Comparison of ENCODE assay signal across 11 cellular contexts in genomic region chr11:115408036-115408911, GRCh38.
DNase-seq lines count a peak whose midpoint lies in the region; ATAC-seq and TF ChIP-seq lines count a peak whose summit lies in the region.
"Had no signal": no experiment of that assay in that cellular context is flagged by ENCODE, and none has a peak within 500 bp of the region (broad histone marks: within the 10 kb centered on the region; RNA-seq: fewer than 3 reads in every experiment).

No MANE protein-coding gene starts in this region.

- H3K36me3 Mint-ChIP-seq in mesothelial cell of epicardium = no peaks in the 10 kb centered on the region
- H3K36me3 Mint-ChIP-seq: memory B cell had no signal

- TF ChIP-seq POLR2A in IMR-90 (IDR thresholded peaks at IDR 0.05; ENCODE audit: low read depth, low read length) = no peak

- POLR2A ChIA-PET in IMR-90 (lab: Charles Lee; ENCODE audit: unreplicated experiment) = no interaction called here

- H3K9me3 Mint-ChIP-seq in mesothelial cell of epicardium = no peaks in the 10 kb centered on the region
- H3K9me3 Mint-ChIP-seq: memory B cell; stimulated activated naive CD8-positive, alpha-beta T cell treated with anti-CD3 and anti-CD28 coated beads, Interleukin-15, Interleukin-2, amounts not matched to agents 100 ng/mL and 50 ng/mL, for 24 hours had no signal

- no peak overlapping the region for H2BK120ac ChIP-seq in IMR-90 (ENCODE audit: low read depth, low read length)

- peaks cover 33% of the 10 kb centered on the region for H3K4me1 Mint-ChIP-seq in mesothelial cell of epicardium
- H3K4me1 Mint-ChIP-seq: memory B cell had no signal

- H4K20me1 ChIP-seq in IMR-90 (ENCODE audit: insufficient read depth, low read length) = peaks cover 6% of the 10 kb centered on the region

- dilution Hi-C loops in IMR-90 (cut with HindIII; ENCODE audit: low sequenced_read_pairs, unreplicated experiment) = no loop called here

- no peak overlapping the region for H3K4me3 Mint-ChIP-seq in mesothelial cell of epicardium
- H3K4me3 Mint-ChIP-seq: memory B cell; stimulated activated naive CD8-positive, alpha-beta T cell treated with anti-CD3 and anti-CD28 coated beads, Interleukin-15, Interleukin-2, amounts not matched to agents 100 ng/mL and 50 ng/mL, for 24 hours had no signal

- peak overlapping the region; percentile 17; the same call in 1 of the 2 replicates for H3K4me2 ChIP-seq in IMR-90 (ENCODE audit: low read depth, low read length)

- H3K14ac ChIP-seq in IMR-90 (replicated peaks; ENCODE audit: low read depth, low read length) = no peak overlapping the region

- H3K27me3 ChIP-seq in IMR-90 (ENCODE audit: control insufficient read depth, insufficient read depth, low read length) (no peaks in the 10 kb centered on the region), upper lobe of right lung (no peaks in the 10 kb centered on the region)

- H2BK20ac ChIP-seq in IMR-90 (ENCODE audit: low read depth, low read length) = no peak overlapping the region

- ATAC-seq in IMR-90 (ENCODE audit: low read depth) (peak; percentile 55), upper lobe of right lung (peak; percentile 61), GM19328 (IDR thresholded peaks at IDR 0.05; ENCODE audit: unreplicated experiment) (no peak)

- H3K56ac ChIP-seq in IMR-90 (ENCODE audit: extremely low read depth, insufficient read depth, low read length) = no peak overlapping the region

- no peak overlapping the region for H4K5ac ChIP-seq in IMR-90 (ENCODE audit: low read depth, low read length)

- H3K79me1 ChIP-seq in IMR-90 (ENCODE audit: low read depth in 1 of 2, low read length in 2 of 2) = peaks cover 0 to 11% of the 10 kb centered on the region in 2 experiments; a peak in 2 of 4 replicates

- WGBS in IMR-90 (ENCODE audit: extremely low coverage in 2 of 2, insufficient read length in 1 of 2), 2 experiments = no CpG with 5 or more reads among the region's 3 CpGs

- H4K91ac ChIP-seq in IMR-90 (ENCODE audit: insufficient read depth, low read depth, low read length) = peak overlapping the region; percentile 6; the same call in 1 of the 2 replicates

- no peak overlapping the region for H3K18ac ChIP-seq in IMR-90 (ENCODE audit: low read depth, low read length)

- H3K9me3 ChIP-seq in IMR-90 (ENCODE audit: control insufficient read depth, insufficient read depth, low read length) = no peaks in the 10 kb centered on the region
- H3K9me3 ChIP-seq in upper lobe of right lung = no peaks in the 10 kb centered on the region

- CTCF ChIA-PET in IMR-90 (lab: Yijun Ruan, JAX) = interaction anchor here (0.7 kb wide), 1 partner anchor 245 kb away, joined by 4 read pairs; no protein-coding TSS in a partner anchor

- no peak for TF ChIP-seq RAD21 in IMR-90 (IDR thresholded peaks at IDR 0.05; ENCODE audit: low read length)

- peak overlapping the region; percentile 41 for H3K27ac Mint-ChIP-seq in mesothelial cell of epicardium
- H3K27ac Mint-ChIP-seq: memory B cell; stimulated activated naive CD8-positive, alpha-beta T cell treated with anti-CD3 and anti-CD28 coated beads, Interleukin-15, Interleukin-2, amounts not matched to agents 100 ng/mL and 50 ng/mL, for 24 hours had no signal

- H3K4me3 ChIP-seq in IMR-90 (ENCODE audit: insufficient read depth, low read depth, low read length) (no peak overlapping the region), choroid plexus epithelial cell (ENCODE audit: low read depth, low read length) (no peak overlapping the region), upper lobe of right lung (no peak overlapping the region)

- H2BK5ac ChIP-seq in IMR-90 (ENCODE audit: low read depth, low read length, poor library complexity, severe bottlenecking) = no peak overlapping the region

- H3K9ac ChIP-seq in IMR-90 (ENCODE audit: low read depth, low read length) = no peak overlapping the region

- no TSS peak for BruUV-seq in IMR-90 (replicated peaks; lab: Mats Ljungman, UMichigan)

- no peak overlapping the region for H3K4ac ChIP-seq in IMR-90 (ENCODE audit: low read depth, low read length)

- no peak overlapping the region for H3K27ac ChIP-seq in IMR-90 (ENCODE audit: insufficient read depth, low read length)
- no peak overlapping the region for H3K27ac ChIP-seq in upper lobe of right lung

- H3K27me3 Mint-ChIP-seq in mesothelial cell of epicardium (ENCODE audit: low read depth) = no peaks in the 10 kb centered on the region
- H3K27me3 Mint-ChIP-seq: stimulated activated naive CD8-positive, alpha-beta T cell treated with anti-CD3 and anti-CD28 coated beads, Interleukin-15, Interleukin-2, amounts not matched to agents 100 ng/mL and 50 ng/mL, for 24 hours had no signal

- no peak overlapping the region for H2BK15ac ChIP-seq in IMR-90 (ENCODE audit: low read depth, low read length)

- H3K4me1 ChIP-seq in IMR-90 (ENCODE audit: control insufficient read depth, insufficient read depth, low read length) (peaks cover 3% of the 10 kb centered on the region), upper lobe of right lung (peaks cover 24% of the 10 kb centered on the region)

- in situ Hi-C loops in IMR-90 (cut with MboI; ENCODE audit: low sequenced_read_pairs) = no loop called here

- no peak overlapping the region for H2AFZ ChIP-seq in IMR-90 (replicated peaks; ENCODE audit: low read length, poor library complexity)

- TF ChIP-seq CTCF in IMR-90 (conservative IDR thresholded peaks at IDR 0.05; ENCODE audit: low read depth, low read length) (no peak), choroid plexus epithelial cell (conservative IDR thresholded peaks at IDR 0.05; ENCODE audit: low read depth, low read length) (no peak), mesothelial cell of epicardium (IDR thresholded peaks at IDR 0.05; ENCODE audit: unreplicated experiment) (no peak), upper lobe of right lung (IDR thresholded peaks at IDR 0.05) (no peak)

- no peaks in the 10 kb centered on the region for H3K9me1 ChIP-seq in IMR-90 (ENCODE audit: insufficient read depth, low read length)

- DNase-seq in IMR-90 (peak; percentile 44), choroid plexus epithelial cell (ENCODE audit: low read depth) (peak; percentile 3), mesothelial cell of epicardium (ENCODE audit: low spot score in 2 of 2, unreplicated experiment in 2 of 2) (no peak), upper lobe of right lung (no peak), cerebellum (ENCODE audit: low spot score) (no peak), activated gamma-delta T cell treated with Interleukin-2 at 50 U/mL for 16 hours (no peak)
- DNase-seq: effector CD4-positive, alpha-beta T cell; GOT3 had no signal

- no peak overlapping the region for H4K8ac ChIP-seq in IMR-90 (ENCODE audit: low read depth in 2 of 2, low read length in 2 of 2)

- no peak overlapping the region for H3K23ac ChIP-seq in IMR-90 (ENCODE audit: low read depth, low read length)

- H3K36me3 ChIP-seq in IMR-90 (ENCODE audit: control insufficient read depth, insufficient read depth, low read length) (no peaks in the 10 kb centered on the region), upper lobe of right lung (no peaks in the 10 kb centered on the region)

- intact Hi-C loops in IMR-90 (cut with micrococcal nuclease) (no loop called here), upper lobe of right lung (cut with DNase I) (no loop called here)

- no peak overlapping the region for H2AK5ac ChIP-seq in IMR-90 (ENCODE audit: low read depth, low read length)

- H2AK9ac ChIP-seq in IMR-90 (replicated peaks; ENCODE audit: low read depth, low read length, poor library complexity) = no peak overlapping the region

TF ChIP-seq in IMR-90, 13 proteins besides CTCF, POLR2A, EP300 and RAD21:
- TF ChIP-seq USF2 (IDR thresholded peaks at IDR 0.05; ENCODE audit: low read depth, low read length) (no peak), MAFK (IDR thresholded peaks at IDR 0.05; ENCODE audit: low read depth, low read length) (no peak), CEBPB (IDR thresholded peaks at IDR 0.05; ENCODE audit: low read depth, low read length) (no peak), MAZ (IDR thresholded peaks at IDR 0.05; ENCODE audit: borderline replicate concordance, low read depth, low read length) (no peak), BHLHE40 (IDR thresholded peaks at IDR 0.05; ENCODE audit: low read depth, low read length) (no peak), RCOR1 (IDR thresholded peaks at IDR 0.05; ENCODE audit: insufficient replicate concordance, low read length) (no peak), ELK1 (IDR thresholded peaks at IDR 0.05; ENCODE audit: borderline replicate concordance, low read depth, low read length) (no peak), RFX5 (IDR thresholded peaks at IDR 0.05; ENCODE audit: low read depth, low read length) (no peak)

Comparison
In these comparisons a context has a peak if more than half of its experiments do, and no peak if none do; other contexts are left out.
1. DNase-seq: peak in IMR-90 (single experiment) and choroid plexus epithelial cell (single experiment); none in mesothelial cell of epicardium (0 of 2), upper lobe of right lung (single experiment), cerebellum (single experiment) and activated gamma-delta T cell treated with Interleukin-2 at 50 U/mL for 16 hours (single experiment).